8 cellular contexts compared by ENCODE assay signal in the genomic region with DNA sequence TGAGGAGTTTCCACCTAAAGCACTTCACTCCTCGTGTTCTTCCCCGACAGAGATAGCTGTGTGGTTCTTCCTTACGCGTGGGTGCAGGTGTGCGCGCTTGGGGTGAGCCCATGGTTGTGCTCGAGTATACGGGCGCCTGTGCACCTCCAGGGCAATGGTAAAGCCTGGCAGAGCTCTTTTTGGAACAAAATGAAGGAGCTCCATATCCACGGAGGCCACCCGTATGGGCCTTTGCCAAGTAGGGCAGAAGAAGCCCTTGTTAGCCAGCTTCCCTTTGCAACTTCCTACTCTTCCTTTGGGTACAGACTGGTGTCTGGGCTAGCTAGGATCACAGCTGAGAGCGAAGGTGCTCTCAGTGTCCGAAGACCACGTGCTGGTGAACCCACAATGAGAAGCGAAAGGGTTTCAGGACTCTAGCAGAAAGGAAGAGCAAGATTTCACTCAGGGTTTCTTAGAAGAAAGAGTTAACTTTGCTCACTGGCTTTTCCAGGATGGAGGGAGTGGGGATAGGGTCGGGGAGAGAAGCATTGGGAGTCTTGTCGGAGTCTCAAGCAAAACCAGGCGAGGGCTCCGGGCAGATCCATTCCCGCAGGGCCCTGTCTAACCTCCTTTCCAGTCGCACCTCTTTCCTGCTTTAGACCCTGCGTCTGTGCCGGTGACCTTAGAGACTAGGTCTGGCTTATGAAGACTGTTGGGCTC. TPM values are rescaled to one million over a fixed set of nuclear protein-coding genes. Genes with fewer than 3 reads are reported as not detected.
A peak's percentile ranks its signal among the peaks of the same experiment; 100 is the strongest.
DNase-seq lines count a peak whose midpoint lies in the region; ATAC-seq and TF ChIP-seq lines count a peak whose summit lies in the region.

No MANE protein-coding gene starts in this region.

- H3K4me3 Mint-ChIP-seq in activated naive CD4-positive, alpha-beta T cell treated with anti-CD3 and anti-CD28 coated beads for 36 hours = peak overlapping the region; percentile 45
- no peak overlapping the region for H3K4me3 Mint-ChIP-seq in activated naive CD4-positive, alpha-beta T cell treated with anti-CD3 and anti-CD28 coated beads, Interleukin-2, amount 10 ng/mL, durations not matched to agents 7 days and 5 days
- H3K4me3 Mint-ChIP-seq in activated B cell treated with CpG ODN at 0.5 μM for 24 hours = peak overlapping the region; percentile 75

- intact Hi-C loops in activated naive CD4-positive, alpha-beta T cell treated with anti-CD3 and anti-CD28 coated beads for 36 hours (cut with micrococcal nuclease) = loop anchor here (5.0 kb wide), 1 partner anchor 182 kb away; no protein-coding TSS in a partner anchor
- intact Hi-C loops in activated B cell treated with CpG ODN at 0.5 μM for 24 hours (cut with micrococcal nuclease) = loop anchor here (10.0 kb wide), 1 partner anchor 619 kb away; no protein-coding TSS in a partner anchor
- intact Hi-C loops in left ventricle myocardium superior (cut with micrococcal nuclease) = no loop called here
- intact Hi-C loops in sciatic nerve (cut with DNase I) = no loop called here

- no peaks in the 10 kb centered on the region for H3K9me3 Mint-ChIP-seq in activated naive CD4-positive, alpha-beta T cell treated with anti-CD3 and anti-CD28 coated beads for 36 hours
- H3K9me3 Mint-ChIP-seq in activated naive CD4-positive, alpha-beta T cell treated with anti-CD3 and anti-CD28 coated beads, Interleukin-2, amount 10 ng/mL, durations not matched to agents 7 days and 5 days = no peaks in the 10 kb centered on the region
- no peaks in the 10 kb centered on the region for H3K9me3 Mint-ChIP-seq in activated B cell treated with CpG ODN at 0.5 μM for 24 hours

- DNase-seq in activated naive CD4-positive, alpha-beta T cell treated with anti-CD3 and anti-CD28 coated beads for 36 hours = no peak
- no peak for DNase-seq in activated naive CD4-positive, alpha-beta T cell treated with anti-CD3 and anti-CD28 coated beads, Interleukin-2, amount 10 ng/mL, durations not matched to agents 7 days and 5 days
- DNase-seq in activated B cell treated with CpG ODN at 0.5 μM for 24 hours = no peak
- no peak for DNase-seq in left ventricle myocardium superior
- peak; percentile 55 for DNase-seq in sciatic nerve (ENCODE audit: low spot score)
- no peak for DNase-seq in SW 1271 (lab: John Stamatoyannopoulos, UW)
- DNase-seq in HUDEP-2 (lab: John Stamatoyannopoulos, UW; ENCODE audit: unreplicated experiment in 76 of 76) = no peak
- no peak for DNase-seq in NCI-H526 treated with DMSO at 0.1 percent for 48 hours (lab: John Stamatoyannopoulos, UW)

- TF ChIP-seq CTCF in activated B cell treated with CpG ODN at 0.5 μM for 24 hours (IDR thresholded peaks at IDR 0.05) = no peak

- no peak overlapping the region for H3K27ac Mint-ChIP-seq in activated naive CD4-positive, alpha-beta T cell treated with anti-CD3 and anti-CD28 coated beads for 36 hours
- no peak overlapping the region for H3K27ac Mint-ChIP-seq in activated naive CD4-positive, alpha-beta T cell treated with anti-CD3 and anti-CD28 coated beads, Interleukin-2, amount 10 ng/mL, durations not matched to agents 7 days and 5 days
- no peak overlapping the region for H3K27ac Mint-ChIP-seq in activated B cell treated with CpG ODN at 0.5 μM for 24 hours

- ATAC-seq in activated B cell treated with CpG ODN at 0.5 μM for 24 hours (ENCODE audit: low read depth) (peak; percentile 21), left ventricle myocardium superior (peak; percentile 22), sciatic nerve (peak; percentile 33)

- H3K36me3 Mint-ChIP-seq in activated naive CD4-positive, alpha-beta T cell treated with anti-CD3 and anti-CD28 coated beads for 36 hours (ENCODE audit: low read depth) = no peaks in the 10 kb centered on the region
- H3K36me3 Mint-ChIP-seq in activated naive CD4-positive, alpha-beta T cell treated with anti-CD3 and anti-CD28 coated beads, Interleukin-2, amount 10 ng/mL, durations not matched to agents 7 days and 5 days = peaks cover 2% of the 10 kb centered on the region
- H3K36me3 Mint-ChIP-seq in activated B cell treated with CpG ODN at 0.5 μM for 24 hours (ENCODE audit: low read depth) = no peaks in the 10 kb centered on the region

- POLR2A ChIA-PET in activated B cell treated with CpG ODN at 0.5 μM for 24 hours (lab: Charles Lee) = no interaction called here

- peaks cover 45% of the 10 kb centered on the region for H3K4me1 Mint-ChIP-seq in activated naive CD4-positive, alpha-beta T cell treated with anti-CD3 and anti-CD28 coated beads for 36 hours (ENCODE audit: low read depth)
- H3K4me1 Mint-ChIP-seq in activated naive CD4-positive, alpha-beta T cell treated with anti-CD3 and anti-CD28 coated beads, Interleukin-2, amount 10 ng/mL, durations not matched to agents 7 days and 5 days = peaks cover 24% of the 10 kb centered on the region
- peaks cover 38% of the 10 kb centered on the region for H3K4me1 Mint-ChIP-seq in activated B cell treated with CpG ODN at 0.5 μM for 24 hours

- CTCF ChIA-PET in activated naive CD4-positive, alpha-beta T cell treated with anti-CD3 and anti-CD28 coated beads for 36 hours (lab: Charles Lee) = interaction anchor here (0.5 kb wide), 1 partner anchor 726 kb away, joined by 4 read pairs; no protein-coding TSS in a partner anchor
- CTCF ChIA-PET in activated naive CD4-positive, alpha-beta T cell treated with anti-CD3 and anti-CD28 coated beads, Interleukin-2, amount 10 ng/mL, durations not matched to agents 7 days and 5 days (lab: Charles Lee) = no interaction called here
- CTCF ChIA-PET in activated B cell treated with CpG ODN at 0.5 μM for 24 hours (lab: Charles Lee) = no interaction called here

- H3K27me3 Mint-ChIP-seq in activated naive CD4-positive, alpha-beta T cell treated with anti-CD3 and anti-CD28 coated beads for 36 hours (ENCODE audit: low read depth) = peaks cover 71% of the 10 kb centered on the region
- peaks cover 68% of the 10 kb centered on the region for H3K27me3 Mint-ChIP-seq in activated naive CD4-positive, alpha-beta T cell treated with anti-CD3 and anti-CD28 coated beads, Interleukin-2, amount 10 ng/mL, durations not matched to agents 7 days and 5 days
- peaks cover 55% of the 10 kb centered on the region for H3K27me3 Mint-ChIP-seq in activated B cell treated with CpG ODN at 0.5 μM for 24 hours

RNA-seq across cellular contexts. Expression of a gene that starts 1.0 kb away (rescaled TPM):
- not detected for total RNA-seq in activated naive CD4-positive, alpha-beta T cell treated with anti-CD3 and anti-CD28 coated beads for 36 hours
- total RNA-seq in activated B cell treated with CpG ODN at 0.5 μM for 24 hours (0.11 TPM in 1 of 2 replicates, not detected in the other), left ventricle myocardium superior (0.37 TPM), sciatic nerve (10.9 TPM)

Comparison
In these comparisons a context has a peak if more than half of its experiments do, and no peak if none do; other contexts are left out.
1. intact Hi-C loops: an anchor here in activated naive CD4-positive, alpha-beta T cell treated with anti-CD3 and anti-CD28 coated beads for 36 hours (5.0 kb wide) and activated B cell treated with CpG ODN at 0.5 μM for 24 hours (10.0 kb wide); none called in left ventricle myocardium superior and sciatic nerve.